18 cellular contexts compared by ENCODE assay signal in the genomic region with DNA sequence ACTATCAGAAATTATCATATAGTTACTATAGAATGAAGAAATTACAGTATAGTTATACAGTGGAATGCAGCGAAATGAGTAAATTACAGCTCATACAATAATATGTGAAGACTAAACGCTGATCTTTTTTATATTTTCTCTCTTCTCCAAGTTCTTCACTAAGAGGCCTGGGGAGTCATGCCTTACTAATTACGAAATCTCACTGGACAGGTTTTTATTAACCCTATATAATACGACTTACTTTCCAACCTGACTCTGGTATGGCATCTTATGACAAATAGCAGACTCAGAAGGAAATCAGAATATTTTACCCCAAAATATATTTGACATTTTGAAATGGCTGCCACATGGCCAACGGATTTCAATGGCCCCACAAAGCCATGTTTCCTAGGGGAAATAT. TPM values are rescaled to one million over a fixed set of nuclear protein-coding genes. Genes with fewer than 3 reads are reported as not detected.
A peak's percentile ranks its signal among the peaks of the same experiment; 100 is the strongest.
DNase-seq lines count a peak whose midpoint lies in the region; ATAC-seq and TF ChIP-seq lines count a peak whose summit lies in the region.
"Had no signal": no experiment of that assay in that cellular context is flagged by ENCODE, and none has a peak within 500 bp of the region (broad histone marks: within the 10 kb centered on the region; RNA-seq: fewer than 3 reads in every experiment).

No MANE protein-coding gene starts in this region.

- in situ Hi-C loops in GM13977 (cut with MboI; ENCODE audit: low pct_unique_long_range_greater_than_20kb, low sequenced_read_pairs, unreplicated experiment) = no loop called here

- H3K27ac Mint-ChIP-seq in activated naive CD4-positive, alpha-beta T cell treated with anti-CD3 and anti-CD28 coated beads, Interleukin-2, amount 50 U/mL, for 24 hours = peak overlapping the region; percentile 66
- no peak overlapping the region for H3K27ac Mint-ChIP-seq in activated naive CD4-positive, alpha-beta T cell treated with anti-CD3 and anti-CD28 coated beads, Interleukin-2, amount 50 U/mL, for 72 hours
- H3K27ac Mint-ChIP-seq in stimulated activated memory B cell treated with anti-CD40 and anti-IgM and Interleukin-4, amounts not matched to agents 10 μg/mL and 1 μg/mL and 100 μg/mL, for 72 hours = no peak overlapping the region

- POLR2A ChIA-PET in RWPE1 (lab: Yijun Ruan, JAX; ENCODE audit: low non-redundant PET) = no interaction called here

- no peak for ATAC-seq in activated naive CD4-positive, alpha-beta T cell treated with anti-CD3 and anti-CD28 coated beads, Interleukin-2, amount 50 U/mL, for 72 hours
- ATAC-seq in esophagus mucosa (peak; percentile 72), upper lobe of right lung (peak; percentile 50)
- ATAC-seq in stimulated activated memory B cell treated with anti-CD40 and anti-IgM and Interleukin-4, amounts not matched to agents 10 μg/mL and 1 μg/mL and 100 μg/mL, for 72 hours = no peak
- ATAC-seq: A549 had no signal

- no peaks in the 10 kb centered on the region for H3K36me3 ChIP-seq in upper lobe of right lung

- no peak overlapping the region for H3K27ac ChIP-seq in RWPE1
- H3K27ac ChIP-seq in upper lobe of right lung = no peak overlapping the region
- H3K27ac ChIP-seq: 22Rv1, A549, C4-2B, HL-60 had no signal

- H3K27me3 ChIP-seq in upper lobe of right lung = no peaks in the 10 kb centered on the region

- CTCF ChIA-PET in RWPE1 (lab: Yijun Ruan, JAX) = interaction anchor here (0.7 to 0.8 kb wide), 2 partner anchors 66 to 493 kb away, joined by 3 to 6 read pairs; a partner anchor contains a TSS

- no peak for TF ChIP-seq CTCF in RWPE1 (conservative IDR thresholded peaks at IDR 0.05; ENCODE audit: low read depth)
- no peak for TF ChIP-seq CTCF in upper lobe of right lung (IDR thresholded peaks at IDR 0.05)
- TF ChIP-seq CTCF in GM13977 (IDR thresholded peaks at IDR 0.05; ENCODE audit: extremely low read depth, insufficient read depth, missing control alignments) = no peak

- H3K4me1 ChIP-seq in upper lobe of right lung = no peaks in the 10 kb centered on the region
- H3K4me1 ChIP-seq: A549, Caco-2 had no signal

- peaks cover 11% of the 10 kb centered on the region for H3K36me3 Mint-ChIP-seq in activated naive CD4-positive, alpha-beta T cell treated with anti-CD3 and anti-CD28 coated beads, Interleukin-2, amount 50 U/mL, for 24 hours
- H3K36me3 Mint-ChIP-seq in activated naive CD4-positive, alpha-beta T cell treated with anti-CD3 and anti-CD28 coated beads, Interleukin-2, amount 50 U/mL, for 72 hours = peaks cover 6 to 22% of the 10 kb centered on the region in 2 donors
- H3K36me3 Mint-ChIP-seq in stimulated activated memory B cell treated with anti-CD40 and anti-IgM and Interleukin-4, amounts not matched to agents 10 μg/mL and 1 μg/mL and 100 μg/mL, for 72 hours = peaks cover 15% of the 10 kb centered on the region

- H3K4me1 Mint-ChIP-seq in activated naive CD4-positive, alpha-beta T cell treated with anti-CD3 and anti-CD28 coated beads, Interleukin-2, amount 50 U/mL, for 24 hours = peaks cover 66% of the 10 kb centered on the region
- H3K4me1 Mint-ChIP-seq in stimulated activated memory B cell treated with anti-CD40 and anti-IgM and Interleukin-4, amounts not matched to agents 10 μg/mL and 1 μg/mL and 100 μg/mL, for 72 hours = peaks cover 19% of the 10 kb centered on the region

- H3K9me3 ChIP-seq in upper lobe of right lung = no peaks in the 10 kb centered on the region
- H3K9me3 ChIP-seq: A549, Caco-2 had no signal

- H3K9me3 Mint-ChIP-seq in activated naive CD4-positive, alpha-beta T cell treated with anti-CD3 and anti-CD28 coated beads, Interleukin-2, amount 50 U/mL, for 24 hours = no peaks in the 10 kb centered on the region
- peaks cover 0 to 6% of the 10 kb centered on the region in 2 donors for H3K9me3 Mint-ChIP-seq in activated naive CD4-positive, alpha-beta T cell treated with anti-CD3 and anti-CD28 coated beads, Interleukin-2, amount 50 U/mL, for 72 hours
- no peaks in the 10 kb centered on the region for H3K9me3 Mint-ChIP-seq in stimulated activated memory B cell treated with anti-CD40 and anti-IgM and Interleukin-4, amounts not matched to agents 10 μg/mL and 1 μg/mL and 100 μg/mL, for 72 hours
- H3K9me3 Mint-ChIP-seq: CD4-positive, alpha-beta T cell had no signal

- H3K27me3 Mint-ChIP-seq in activated naive CD4-positive, alpha-beta T cell treated with anti-CD3 and anti-CD28 coated beads, Interleukin-2, amount 50 U/mL, for 24 hours = no peaks in the 10 kb centered on the region
- no peaks in the 10 kb centered on the region for H3K27me3 Mint-ChIP-seq in stimulated activated memory B cell treated with anti-CD40 and anti-IgM and Interleukin-4, amounts not matched to agents 10 μg/mL and 1 μg/mL and 100 μg/mL, for 72 hours
- H3K27me3 Mint-ChIP-seq: CD4-positive, alpha-beta T cell had no signal

- intact Hi-C loops in upper lobe of right lung (cut with DNase I) = no loop called here

- H3K4me3 ChIP-seq in upper lobe of right lung = no peak overlapping the region
- H3K4me3 ChIP-seq: A549 had no signal

- no peak overlapping the region for H3K4me3 Mint-ChIP-seq in activated naive CD4-positive, alpha-beta T cell treated with anti-CD3 and anti-CD28 coated beads, Interleukin-2, amount 50 U/mL, for 24 hours
- no peak overlapping the region for H3K4me3 Mint-ChIP-seq in stimulated activated memory B cell treated with anti-CD40 and anti-IgM and Interleukin-4, amounts not matched to agents 10 μg/mL and 1 μg/mL and 100 μg/mL, for 72 hours

- DNase-seq in activated naive CD4-positive, alpha-beta T cell treated with anti-CD3 and anti-CD28 coated beads, Interleukin-2, amount 50 U/mL, for 72 hours (ENCODE audit: low spot score in 2 of 2) = no peak
- DNase-seq in RWPE1 (ENCODE audit: low spot score) (peak; percentile 22), upper lobe of right lung (no peak), GM13977 (ENCODE audit: low spot score) (no peak), NCI-H748 treated with DMSO at 0.1 percent for 48 hours (lab: John Stamatoyannopoulos, UW) (no peak)
- DNase-seq: AML-193; Caco-2; CD4-positive, alpha-beta T cell; GOT3; H7; IMR-90 had no signal

RNA-seq across cellular contexts. Expression of a gene that starts 9.1 kb away (rescaled TPM):
- 10 to 100 TPM; 20.1 to 29.4 TPM for total RNA-seq in activated naive CD4-positive, alpha-beta T cell treated with anti-CD3 and anti-CD28 coated beads, Interleukin-2, amount 50 U/mL, for 72 hours
- total RNA-seq in esophagus mucosa (17.5 TPM), upper lobe of right lung (15.7 TPM)

Comparison
In these comparisons a context has a peak if more than half of its experiments do, and no peak if none do; other contexts are left out.
1. ATAC-seq: peak in esophagus mucosa (single experiment) and upper lobe of right lung (single experiment); none in activated naive CD4-positive, alpha-beta T cell treated with anti-CD3 and anti-CD28 coated beads, Interleukin-2, amount 50 U/mL, for 72 hours (0 of 2) and stimulated activated memory B cell treated with anti-CD40 and anti-IgM and Interleukin-4, amounts not matched to agents 10 μg/mL and 1 μg/mL and 100 μg/mL, for 72 hours (single experiment).